Comparison of ENCODE assay signal across 8 cellular contexts in genomic region chr17:47225436-47225858, GRCh38. TPM values are rescaled to one million over a fixed set of nuclear protein-coding genes. Genes with fewer than 3 reads are reported as not detected.
DNase-seq lines count a peak whose midpoint lies in the region; ATAC-seq lines count a peak whose summit lies in the region.

No MANE protein-coding gene starts in this region.

- intact Hi-C loops in Right ventricle myocardium inferior (cut with DNase I): loop anchor here (5.0 to 10.0 kb wide), 2 partner anchors 48 to 389 kb away; no protein-coding TSS in a partner anchor
- intact Hi-C loops in cardiac septum (cut with DNase I): loop anchor here (10.0 kb wide), 1 partner anchor 389 kb away; no protein-coding TSS in a partner anchor
- intact Hi-C loops in dendritic cell treated with granulocyte-macrophage colony-stimulating factor and Interleukin-4, amounts not matched to agents 40 ng/mL and 50 ng/mL, for 4 days (cut with micrococcal nuclease): loop anchor here (5.0 kb wide), 1 partner anchor 38 kb away; the partner anchor contains the start of gene CDC27

- peak; percentile 77 for ATAC-seq in Right ventricle myocardium inferior
- ATAC-seq in stimulated activated naive B cell treated with anti-CD40 and anti-IgM and Interleukin-4, amounts not matched to agents 10 μg/mL and 1 μg/mL and 100 μg/mL, for 72 hours (replicated peaks): no peak

- peaks cover 8% of the 10 kb centered on the region for H3K9me3 ChIP-seq in mesodermal cell (ENCODE audit: control insufficient read depth, low read length)

- H3K4me1 Mint-ChIP-seq in dendritic cell treated with granulocyte-macrophage colony-stimulating factor and Interleukin-4, amounts not matched to agents 40 ng/mL and 50 ng/mL, for 4 days (ENCODE audit: low read depth): peaks cover 72% of the 10 kb centered on the region
- H3K4me1 Mint-ChIP-seq in stimulated activated naive B cell treated with anti-CD40 and anti-IgM and Interleukin-4, amounts not matched to agents 10 μg/mL and 1 μg/mL and 100 μg/mL, for 72 hours: peaks cover 24 to 27% of the 10 kb centered on the region in 2 donors
- peaks cover 25% of the 10 kb centered on the region for H3K4me1 Mint-ChIP-seq in activated CD4-positive, alpha-beta memory T cell treated with anti-CD3 and anti-CD28 coated beads, Interleukin-2, amount 10 ng/mL, durations not matched to agents 7 days and 5 days

- H3K4me3 ChIP-seq in mesodermal cell (ENCODE audit: extremely low read depth, insufficient read depth, low read length, poor library complexity, severe bottlenecking): no peak overlapping the region

- DNase-seq in Right ventricle myocardium inferior (ENCODE audit: missing footprints) (no peak), cardiac septum (ENCODE audit: low spot score) (no peak), GM19240 (ENCODE audit: insufficient read length, low spot score) (no peak)
- DNase-seq in stimulated activated naive B cell treated with anti-CD40 and anti-IgM and Interleukin-4, amounts not matched to agents 10 μg/mL and 1 μg/mL and 100 μg/mL, for 72 hours: no peak
- DNase-seq in stimulated activated CD4-positive, alpha-beta T cell treated with anti-CD3 and anti-CD28 coated beads, Interleukin-2, amount 100 ng/mL, for 24 hours: no peak
- no peak for DNase-seq in activated CD4-positive, alpha-beta memory T cell treated with anti-CD3 and anti-CD28 coated beads, Interleukin-2, amount 10 ng/mL, durations not matched to agents 7 days and 5 days

- H3K36me3 Mint-ChIP-seq in dendritic cell treated with granulocyte-macrophage colony-stimulating factor and Interleukin-4, amounts not matched to agents 40 ng/mL and 50 ng/mL, for 4 days (ENCODE audit: low read depth): peaks cover 6% of the 10 kb centered on the region
- peaks cover 7 to 9% of the 10 kb centered on the region in 2 donors for H3K36me3 Mint-ChIP-seq in stimulated activated naive B cell treated with anti-CD40 and anti-IgM and Interleukin-4, amounts not matched to agents 10 μg/mL and 1 μg/mL and 100 μg/mL, for 72 hours
- H3K36me3 Mint-ChIP-seq in activated CD4-positive, alpha-beta memory T cell treated with anti-CD3 and anti-CD28 coated beads, Interleukin-2, amount 10 ng/mL, durations not matched to agents 7 days and 5 days (ENCODE audit: low read depth): no peaks in the 10 kb centered on the region

- peaks cover 12% of the 10 kb centered on the region for H3K36me3 ChIP-seq in mesodermal cell (ENCODE audit: control insufficient read depth, insufficient read depth, low read length)

- CTCF ChIA-PET in activated CD4-positive, alpha-beta memory T cell treated with anti-CD3 and anti-CD28 coated beads, Interleukin-2, amount 10 ng/mL, durations not matched to agents 7 days and 5 days (lab: Charles Lee): no interaction called here

- 88 to 92% methylated on average over 2 of the region's 3 CpGs for WGBS in mesodermal cell (ENCODE audit: insufficient coverage in 2 of 2), 2 experiments

- H3K9me3 Mint-ChIP-seq in dendritic cell treated with granulocyte-macrophage colony-stimulating factor and Interleukin-4, amounts not matched to agents 40 ng/mL and 50 ng/mL, for 4 days: no peaks in the 10 kb centered on the region
- peaks cover 4 to 8% of the 10 kb centered on the region in 2 donors for H3K9me3 Mint-ChIP-seq in stimulated activated naive B cell treated with anti-CD40 and anti-IgM and Interleukin-4, amounts not matched to agents 10 μg/mL and 1 μg/mL and 100 μg/mL, for 72 hours
- H3K9me3 Mint-ChIP-seq in activated CD4-positive, alpha-beta memory T cell treated with anti-CD3 and anti-CD28 coated beads, Interleukin-2, amount 10 ng/mL, durations not matched to agents 7 days and 5 days: peaks cover 4% of the 10 kb centered on the region

- peak overlapping the region; percentile 46 for H3K27ac ChIP-seq in mesodermal cell (ENCODE audit: low read depth, low read length, severe bottlenecking)

- peak overlapping the region; percentile 90 for H3K27ac Mint-ChIP-seq in dendritic cell treated with granulocyte-macrophage colony-stimulating factor and Interleukin-4, amounts not matched to agents 40 ng/mL and 50 ng/mL, for 4 days
- H3K27ac Mint-ChIP-seq in stimulated activated naive B cell treated with anti-CD40 and anti-IgM and Interleukin-4, amounts not matched to agents 10 μg/mL and 1 μg/mL and 100 μg/mL, for 72 hours: no peak overlapping the region
- H3K27ac Mint-ChIP-seq in activated CD4-positive, alpha-beta memory T cell treated with anti-CD3 and anti-CD28 coated beads, Interleukin-2, amount 10 ng/mL, durations not matched to agents 7 days and 5 days: no peak overlapping the region

- H3K4me1 ChIP-seq in mesodermal cell (ENCODE audit: control insufficient read depth, insufficient read depth, low read length, poor library complexity, severe bottlenecking): peaks cover 3% of the 10 kb centered on the region

- H3K27me3 Mint-ChIP-seq in dendritic cell treated with granulocyte-macrophage colony-stimulating factor and Interleukin-4, amounts not matched to agents 40 ng/mL and 50 ng/mL, for 4 days: peaks cover 20% of the 10 kb centered on the region
- H3K27me3 Mint-ChIP-seq in stimulated activated naive B cell treated with anti-CD40 and anti-IgM and Interleukin-4, amounts not matched to agents 10 μg/mL and 1 μg/mL and 100 μg/mL, for 72 hours: no peaks in the 10 kb centered on the region
- peaks cover 4% of the 10 kb centered on the region for H3K27me3 Mint-ChIP-seq in activated CD4-positive, alpha-beta memory T cell treated with anti-CD3 and anti-CD28 coated beads, Interleukin-2, amount 10 ng/mL, durations not matched to agents 7 days and 5 days

- POLR2A ChIA-PET in activated CD4-positive, alpha-beta memory T cell treated with anti-CD3 and anti-CD28 coated beads, Interleukin-2, amount 10 ng/mL, durations not matched to agents 7 days and 5 days (lab: Charles Lee): no interaction called here

- peak overlapping the region; percentile 10 for H3K4me3 Mint-ChIP-seq in dendritic cell treated with granulocyte-macrophage colony-stimulating factor and Interleukin-4, amounts not matched to agents 40 ng/mL and 50 ng/mL, for 4 days
- no peak overlapping the region for H3K4me3 Mint-ChIP-seq in stimulated activated naive B cell treated with anti-CD40 and anti-IgM and Interleukin-4, amounts not matched to agents 10 μg/mL and 1 μg/mL and 100 μg/mL, for 72 hours
- no peak overlapping the region for H3K4me3 Mint-ChIP-seq in activated CD4-positive, alpha-beta memory T cell treated with anti-CD3 and anti-CD28 coated beads, Interleukin-2, amount 10 ng/mL, durations not matched to agents 7 days and 5 days

RNA-seq across cellular contexts. Expression of gene MYL4, which starts 16.3 kb away (rescaled TPM):
- total RNA-seq in Right ventricle myocardium inferior (322 TPM), cardiac septum (113 TPM)
- 46.6 TPM for polyA plus RNA-seq in mesodermal cell (2013, experiment 1 of 2)
- 36.6 TPM for polyA plus RNA-seq in mesodermal cell (2013, experiment 2 of 2)
- total RNA-seq in activated CD4-positive, alpha-beta memory T cell treated with anti-CD3 and anti-CD28 coated beads, Interleukin-2, amount 10 ng/mL, durations not matched to agents 7 days and 5 days: not detected

RNA-seq across cellular contexts. Expression of gene ITGB3, which starts 28.2 kb away (rescaled TPM):
- total RNA-seq in Right ventricle myocardium inferior (3.8 TPM), cardiac septum (5.7 TPM)
- polyA plus RNA-seq in mesodermal cell (2013, experiment 1 of 2): 1.1 TPM
- polyA plus RNA-seq in mesodermal cell (2013, experiment 2 of 2): 0.40 TPM
- total RNA-seq in activated CD4-positive, alpha-beta memory T cell treated with anti-CD3 and anti-CD28 coated beads, Interleukin-2, amount 10 ng/mL, durations not matched to agents 7 days and 5 days: 1 to 10 TPM; 1.9 to 2.2 TPM

RNA-seq across cellular contexts. Expression of gene CDC27, which starts 36.4 kb away (rescaled TPM):
- total RNA-seq in Right ventricle myocardium inferior (88.9 TPM), cardiac septum (81.2 TPM)
- polyA plus RNA-seq in mesodermal cell (2013, experiment 1 of 2): 66.0 TPM
- polyA plus RNA-seq in mesodermal cell (2013, experiment 2 of 2): 69.4 TPM
- 100 to 1,000 TPM; 138 to 140 TPM for total RNA-seq in activated CD4-positive, alpha-beta memory T cell treated with anti-CD3 and anti-CD28 coated beads, Interleukin-2, amount 10 ng/mL, durations not matched to agents 7 days and 5 days

Comparison
In these comparisons a context has a peak if more than half of its experiments do, and no peak if none do; other contexts are left out.
1. RNA of gene MYL4, which starts 16.3 kb away (total RNA-seq): 322 TPM in Right ventricle myocardium inferior (single experiment) and 113 TPM in cardiac septum (single experiment); not detected in activated CD4-positive, alpha-beta memory T cell treated with anti-CD3 and anti-CD28 coated beads, Interleukin-2, amount 10 ng/mL, durations not matched to agents 7 days and 5 days; every median in the first group is over 100 times any median in the second.